Comparison of ENCODE assay signal across 8 cellular contexts in genomic region chr2:66428986-66429612, GRCh38. TPM values are rescaled to one million over a fixed set of nuclear protein-coding genes. Genes with fewer than 3 reads are reported as not detected.
DNase-seq lines count a peak whose midpoint lies in the region; ATAC-seq, FAIRE-seq and TF ChIP-seq lines count a peak whose summit lies in the region.

No MANE protein-coding gene starts in this region.

- RAD21 ChIA-PET in GM12878 (lab: Charles Lee; ENCODE audit: unreplicated experiment): interaction anchor here (2.9 kb wide), 1 partner anchor 1603 kb away, joined by 10 read pairs; no protein-coding TSS in a partner anchor

- no peaks in the 10 kb centered on the region for H3K79me2 ChIP-seq in GM12878 (ENCODE audit: control insufficient read depth, insufficient read depth, low read length)

- H3K36me3 Mint-ChIP-seq in Calu3 (ENCODE audit: insufficient read depth, unreplicated experiment): peaks cover 35% of the 10 kb centered on the region
- no peaks in the 10 kb centered on the region for H3K36me3 Mint-ChIP-seq in activated CD4-positive, alpha-beta memory T cell treated with anti-CD3 and anti-CD28 coated beads, Interleukin-2, amount 10 ng/mL, durations not matched to agents 7 days and 5 days (ENCODE audit: low read depth)

- H3K4me1 ChIP-seq in HAP-1: no peaks in the 10 kb centered on the region
- H3K4me1 ChIP-seq in GM12878 (ENCODE audit: control insufficient read depth, insufficient read depth, low read length): no peaks in the 10 kb centered on the region
- no peaks in the 10 kb centered on the region for H3K4me1 ChIP-seq in right lobe of liver

- H3K27ac ChIP-seq in GM12878 (ENCODE audit: control insufficient read depth, insufficient read depth) (no peak overlapping the region), right lobe of liver (no peak overlapping the region)

- WGBS in GM12878 (ENCODE audit: insufficient coverage, insufficient replicate concordance, low lambda C conversion rate, missing lambda C conversion rate): 38% methylated on average over 5 of the region's 5 CpGs
- WGBS in right lobe of liver (ENCODE audit: insufficient coverage, low coverage, low lambda C conversion rate, missing lambda C conversion rate): 19% methylated on average over 5 of the region's 5 CpGs

- SMC1A ChIA-PET in GM12878 (lab: Charles Lee; ENCODE audit: uncharacterized antibody, unreplicated experiment): interaction anchor here (0.8 to 1.4 kb wide), 5 partner anchors 11 to 1602 kb away, joined by 3 to 4 read pairs (median 3); no protein-coding TSS in a partner anchor

- TF ChIP-seq RAD21 in GM12878 (IDR thresholded peaks at IDR 0.05; ENCODE audit: insufficient read depth, low read depth, low read length): peak; percentile 88

- no peak overlapping the region for H3K9ac ChIP-seq in GM12878 (ENCODE audit: control insufficient read depth, insufficient read depth, low read length)

- no peak overlapping the region for H2AFZ ChIP-seq in GM12878 (ENCODE audit: control insufficient read depth, low read depth, low read length)

- H3K27ac Mint-ChIP-seq in Calu3 (ENCODE audit: unreplicated experiment): no peak overlapping the region
- no peak overlapping the region for H3K27ac Mint-ChIP-seq in activated CD4-positive, alpha-beta memory T cell treated with anti-CD3 and anti-CD28 coated beads, Interleukin-2, amount 10 ng/mL, durations not matched to agents 7 days and 5 days

- H3K27me3 ChIP-seq in HAP-1 (ENCODE audit: low read depth) (peaks cover 48% of the 10 kb centered on the region), GM12878 (replicated peaks in 1 of 2; ENCODE audit: control insufficient read depth in 2 of 2, insufficient read depth in 2 of 2, low read length in 1 of 2) (peaks cover 6 to 16% of the 10 kb centered on the region in 2 experiments), right lobe of liver (peaks cover 0 to 28% of the 10 kb centered on the region in 2 donors)

- H4K20me1 ChIP-seq in GM12878 (ENCODE audit: control insufficient read depth, insufficient read depth): no peaks in the 10 kb centered on the region

- H3K9me3 Mint-ChIP-seq in Calu3 (ENCODE audit: low read depth, unreplicated experiment): no peaks in the 10 kb centered on the region
- no peaks in the 10 kb centered on the region for H3K9me3 Mint-ChIP-seq in activated CD4-positive, alpha-beta memory T cell treated with anti-CD3 and anti-CD28 coated beads, Interleukin-2, amount 10 ng/mL, durations not matched to agents 7 days and 5 days

- no peaks in the 10 kb centered on the region for H3K36me3 ChIP-seq in HAP-1 (replicated peaks)
- H3K36me3 ChIP-seq in GM12878 (ENCODE audit: control insufficient read depth in 2 of 2, insufficient read depth in 2 of 2, low read length in 1 of 2): no peaks in the 10 kb centered on the region
- H3K36me3 ChIP-seq in right lobe of liver: no peaks in the 10 kb centered on the region

- TF ChIP-seq POLR2A in GM12878 (IDR thresholded peaks at IDR 0.05; ENCODE audit: low read depth, low read length) (no peak), right lobe of liver (IDR thresholded peaks at IDR 0.05) (no peak)

- TF ChIP-seq EP300 in GM12878 (IDR thresholded peaks at IDR 0.05; ENCODE audit: borderline replicate concordance in 1 of 2, control insufficient read depth in 1 of 2, low read depth in 2 of 2, low read length in 2 of 2): no peak

- FAIRE-seq in GM12878 (lab: Jason Lieb, UNC): peak; percentile 83

- ATAC-seq in GM12878: peak; percentile 61
- ATAC-seq in right lobe of liver: peak; percentile 35 to 55 (median 40)
- no peak for ATAC-seq in GM21423 (IDR thresholded peaks at IDR 0.05; ENCODE audit: unreplicated experiment)

- TF ChIP-seq CTCF in Calu3 (IDR thresholded peaks at IDR 0.05; ENCODE audit: unreplicated experiment) (peak; percentile 65), GM12878 (IDR thresholded peaks at IDR 0.05 in 2 of 3, conservative IDR thresholded peaks at IDR 0.05 in 1 of 3; ENCODE audit: control insufficient read depth in 2 of 3, extremely low read depth in 1 of 3, insufficient read depth in 1 of 3, low read depth in 3 of 3, low read length in 3 of 3) (peak; percentile 60 to 87 (median 82)), right lobe of liver (IDR thresholded peaks at IDR 0.05) (peak; percentile 69 to 88 (median 72))

- intact Hi-C loops in Calu3 (cut with micrococcal nuclease; ENCODE audit: unreplicated experiment) (loop anchor here (2.0 to 5.0 kb wide), 6 partner anchors 146 to 1603 kb away; no protein-coding TSS in a partner anchor), GM12878 (cut with micrococcal nuclease; ENCODE audit: unreplicated experiment) (loop anchor here (5.0 kb wide), 3 partner anchors 1048 to 1603 kb away; no protein-coding TSS in a partner anchor), right lobe of liver (cut with DNase I) (no loop called here)

- BruUV-seq in Calu3 (replicated peaks; lab: Mats Ljungman, UMichigan): no TSS peak
- no TSS peak for BruUV-seq in GM12878 (replicated peaks; lab: Mats Ljungman, UMichigan)

- no peaks in the 10 kb centered on the region for H3K27me3 Mint-ChIP-seq in Calu3 (ENCODE audit: unreplicated experiment)
- peaks cover 60% of the 10 kb centered on the region for H3K27me3 Mint-ChIP-seq in activated CD4-positive, alpha-beta memory T cell treated with anti-CD3 and anti-CD28 coated beads, Interleukin-2, amount 10 ng/mL, durations not matched to agents 7 days and 5 days

- H3K9me3 ChIP-seq in HAP-1 (no peaks in the 10 kb centered on the region), GM12878 (replicated peaks; ENCODE audit: control insufficient read depth, insufficient read depth, low read length) (no peaks in the 10 kb centered on the region; the same call in 2 of the 3 replicates), right lobe of liver (no peaks in the 10 kb centered on the region)

- POLR2A ChIA-PET in GM12878 (lab: Charles Lee): no interaction called here
- POLR2A ChIA-PET in activated CD4-positive, alpha-beta memory T cell treated with anti-CD3 and anti-CD28 coated beads, Interleukin-2, amount 10 ng/mL, durations not matched to agents 7 days and 5 days (lab: Charles Lee): no interaction called here

- in situ Hi-C loops in HAP-1 (cut with MboI; ENCODE audit: low sequenced_read_pairs): loop anchor here (5.0 to 25.0 kb wide), 4 partner anchors 148 to 1033 kb away; no protein-coding TSS in a partner anchor
- in situ Hi-C loops in GM12878 (cut with MboI): loop anchor here (25.0 kb wide), 2 partner anchors 1408 to 2008 kb away; no protein-coding TSS in a partner anchor

- H3K4me3 Mint-ChIP-seq in Calu3 (ENCODE audit: low read depth, unreplicated experiment): no peak overlapping the region
- no peak overlapping the region for H3K4me3 Mint-ChIP-seq in activated CD4-positive, alpha-beta memory T cell treated with anti-CD3 and anti-CD28 coated beads, Interleukin-2, amount 10 ng/mL, durations not matched to agents 7 days and 5 days

- H3K4me3 ChIP-seq in HAP-1: no peak overlapping the region
- H3K4me3 ChIP-seq in GM12878: no peak overlapping the region
- H3K4me3 ChIP-seq in right lobe of liver: no peak overlapping the region

- H3K4me2 ChIP-seq in GM12878 (ENCODE audit: control insufficient read depth, insufficient read depth): no peak overlapping the region

- CTCF ChIA-PET in Calu3 (lab: Charles Lee) (interaction anchor here (0.6 to 1.6 kb wide), 10 partner anchors 25 to 1598 kb away, joined by 3 to 6 read pairs (median 3); no protein-coding TSS in a partner anchor), GM12878 (lab: Yijun Ruan, JAX) (interaction anchor here (0.6 to 2.6 kb wide), 8 partner anchors 10 to 1602 kb away, joined by 3 to 7 read pairs (median 4); no protein-coding TSS in a partner anchor)
- CTCF ChIA-PET in activated CD4-positive, alpha-beta memory T cell treated with anti-CD3 and anti-CD28 coated beads, Interleukin-2, amount 10 ng/mL, durations not matched to agents 7 days and 5 days (lab: Charles Lee): interaction anchor here (1.1 to 1.3 kb wide), 2 partner anchors 12 to 234 kb away, joined by 4 to 5 read pairs; no protein-coding TSS in a partner anchor

- H3K4me1 Mint-ChIP-seq in Calu3 (ENCODE audit: low read depth, unreplicated experiment): peaks cover 26% of the 10 kb centered on the region
- peaks cover 12% of the 10 kb centered on the region for H3K4me1 Mint-ChIP-seq in activated CD4-positive, alpha-beta memory T cell treated with anti-CD3 and anti-CD28 coated beads, Interleukin-2, amount 10 ng/mL, durations not matched to agents 7 days and 5 days

- DNase-seq in Calu3 (peak; percentile 34), HAP-1 (ENCODE audit: low spot score in 2 of 2) (peak; percentile 49 to 70), NCI-H2227 treated with DMSO at 0.1 percent for 48 hours (lab: John Stamatoyannopoulos, UW) (peak; percentile 74), GM12878 (ENCODE audit: low read depth, low spot score) (no peak), right lobe of liver (no peak)
- no peak for DNase-seq in activated CD4-positive, alpha-beta memory T cell treated with anti-CD3 and anti-CD28 coated beads, Interleukin-2, amount 10 ng/mL, durations not matched to agents 7 days and 5 days
- no peak for DNase-seq in stimulated activated CD4-positive, alpha-beta T cell treated with anti-CD3 and anti-CD28 coated beads, Interleukin-4, amount 100 ng/mL, for 1 hour

TF ChIP-seq in GM12878, 131 proteins besides CTCF, POLR2A, EP300 and RAD21:
- peak; percentile 62 for TF ChIP-seq SMC3 (IDR thresholded peaks at IDR 0.05; ENCODE audit: borderline replicate concordance, low read length)
- TF ChIP-seq RUNX3 (IDR thresholded peaks at IDR 0.05; ENCODE audit: low read length): 0 out of 2 replicates have a peak, but pooled peaks have one; percentile 18
- TF ChIP-seq JUNB (IDR thresholded peaks at IDR 0.05): no peak

RNA-seq across cellular contexts. Expression of gene MEIS1, which starts 5.8 kb away (rescaled TPM):
- 8.1 and 11.5 TPM in 2 replicates for total RNA-seq in Calu3 (2022)
- 1.3 and 1.7 TPM in 2 replicates for total RNA-seq in GM12878 (2013; cell fraction: nucleolus; rRNA removed)
- total RNA-seq in GM12878 (2014; rRNA removed): not detected in 2 replicates
- not detected in 2 replicates for total RNA-seq in GM12878 (2014; rRNA removed; fragmentation: Illumina TruSeq; extraction: Trizol)
- total RNA-seq in GM12878 (2021): 0.15 and 0.21 TPM in 2 replicates
- polyA plus RNA-seq in GM12878 (2011; ENCODE audit: low read depth): not detected
- polyA plus RNA-seq in GM12878 (2011; rRNA removed): 0.31 and 0.79 TPM in 2 replicates
- 0.57 and 0.79 TPM in 2 replicates for polyA plus RNA-seq in GM12878 (2011; cell fraction: cytosol; rRNA removed)
- polyA plus RNA-seq in GM12878 (2011; cell fraction: nucleus; rRNA removed): 0.64 and 1.3 TPM in 2 replicates
- polyA plus RNA-seq in GM12878 (2012): not detected in 2 replicates
- polyA plus RNA-seq in GM12878 (2014; fragmentation: Illumina TruSeq; extraction: Trizol): 0.10 TPM in 1 of 2 replicates, not detected in the other
- under 1 TPM in 1 of 2 experiments, not detected in 1; 0.04 TPM for polyA plus RNA-seq in GM12878 (2014; fragmentation: Nextera tagmentation; extraction: Ambion mirVana)
- polyA plus RNA-seq in GM12878 (2014; rRNA removed): 0.03 TPM in 1 of 2 replicates, not detected in the other
- polyA plus RNA-seq in GM12878 (2016; fragmentation: Nextera tagmentation; extraction: Ambion mirVana): under 1 TPM in 1 of 2 experiments, not detected in 1; 0.12 TPM
- 0.62 and 1.2 TPM in 2 replicates for polyA minus RNA-seq in GM12878 (2011; rRNA and poly(A)+ RNA removed)
- polyA minus RNA-seq in GM12878 (2011; cell fraction: cytosol; rRNA and poly(A)+ RNA removed): 2.7 TPM in 1 of 2 replicates, not detected in the other
- polyA minus RNA-seq in GM12878 (2011; cell fraction: nucleus; rRNA and poly(A)+ RNA removed): 1.3 and 2.3 TPM in 2 replicates
- 1 to 10 TPM; 3.1 to 8.8 (median 4.2) TPM for total RNA-seq in right lobe of liver
- not detected for total RNA-seq in activated CD4-positive, alpha-beta memory T cell treated with anti-CD3 and anti-CD28 coated beads, Interleukin-2, amount 10 ng/mL, durations not matched to agents 7 days and 5 days

Comparison
In these comparisons a context has a peak if more than half of its experiments do, and no peak if none do; other contexts are left out.
1. DNase-seq: peak in Calu3 (single experiment), HAP-1 (2 of 2) and NCI-H2227 treated with DMSO at 0.1 percent for 48 hours (single experiment); none in GM12878 (single experiment), right lobe of liver (0 of 3), activated CD4-positive, alpha-beta memory T cell treated with anti-CD3 and anti-CD28 coated beads, Interleukin-2, amount 10 ng/mL, durations not matched to agents 7 days and 5 days (single experiment) and stimulated activated CD4-positive, alpha-beta T cell treated with anti-CD3 and anti-CD28 coated beads, Interleukin-4, amount 100 ng/mL, for 1 hour (single experiment).
2. intact Hi-C loops: an anchor here in Calu3 (2.0 to 5.0 kb wide) and GM12878 (5.0 kb wide); none called in right lobe of liver.
3. Peak in every context shown above with its lines, with median percentiles within 50 percentile points of each other: CTCF ChIP-seq.